Comparison of ENCODE assay signal across 8 cellular contexts in genomic region chr13:39417131-39417530, GRCh38.
DNase-seq lines count a peak whose midpoint lies in the region; ATAC-seq and TF ChIP-seq lines count a peak whose summit lies in the region.

No MANE protein-coding gene starts in this region.

- H3K4me3 ChIP-seq in right atrium auricular region, result peak overlapping the region in 1 of 2 donors; percentile 7

- no peaks in the 10 kb centered on the region for H3K36me3 ChIP-seq in right atrium auricular region

- peak; percentile 18; the same call in 1 of the 2 replicates for TF ChIP-seq CTCF in WTC11 (IDR thresholded peaks at IDR 0.05)
- peak in 1 of 2 donors; percentile 45 for TF ChIP-seq CTCF in right atrium auricular region (IDR thresholded peaks at IDR 0.05)

- DNase-seq in NCI-H146 (lab: John Stamatoyannopoulos, UW), result peak; percentile 40
- DNase-seq in NCI-H146 treated with DMSO at 0.1 percent for 48 hours (lab: John Stamatoyannopoulos, UW; ENCODE audit: unreplicated experiment), result no peak
- peak; percentile 45 for DNase-seq in WTC11 (ENCODE audit: low spot score)
- DNase-seq in right atrium auricular region (ENCODE audit: low spot score), result no peak
- DNase-seq in superior temporal gyrus (ENCODE audit: extremely low spot score), result peak; percentile 68
- no peak for DNase-seq in T-helper 9 cell
- no peak for DNase-seq in activated CD8-positive, alpha-beta memory T cell treated with anti-CD3 and anti-CD28 coated beads for 24 hours

- CTCF ChIA-PET in WTC11 (lab: Charles Lee), result interaction anchor here (0.5 to 4.7 kb wide), 18 partner anchors 8 to 199 kb away, joined by 3 to 48 read pairs (median 6); partner anchors contain the start of gene LHFPL6

- H3K27ac Mint-ChIP-seq in WTC11, result no peak overlapping the region

- peaks cover 62% of the 10 kb centered on the region for H3K4me1 Mint-ChIP-seq in WTC11

- no peaks in the 10 kb centered on the region for H3K27me3 ChIP-seq in right atrium auricular region

- no peaks in the 10 kb centered on the region for H3K9me3 Mint-ChIP-seq in WTC11

- peaks cover 0 to 44% of the 10 kb centered on the region in 2 donors for H3K4me1 ChIP-seq in right atrium auricular region

- peak; percentile 89 for ATAC-seq in WTC11
- ATAC-seq in GM18868 (IDR thresholded peaks at IDR 0.05; ENCODE audit: unreplicated experiment), result no peak

- H3K27me3 Mint-ChIP-seq in WTC11 (ENCODE audit: low read depth), result peaks cover 9% of the 10 kb centered on the region

- H3K4me3 Mint-ChIP-seq in WTC11, result peak overlapping the region; percentile 37

- H3K27ac ChIP-seq in right atrium auricular region, result peak overlapping the region; percentile 57 to 61

- POLR2A ChIA-PET in WTC11 (lab: Charles Lee), result interaction anchor here (0.6 kb wide), 1 partner anchor 89 kb away, joined by 5 read pairs; no protein-coding TSS in a partner anchor

- no peaks in the 10 kb centered on the region for H3K9me3 ChIP-seq in right atrium auricular region

- H3K36me3 Mint-ChIP-seq in WTC11, result no peaks in the 10 kb centered on the region

TF ChIP-seq in WTC11, 78 proteins besides CTCF, POLR2A, EP300 and RAD21:
- no peak for TF ChIP-seq EMX1 (CRISPR knock-in tag; IDR thresholded peaks at IDR 0.05)
- TF ChIP-seq SMAD3 (CRISPR knock-in tag; IDR thresholded peaks at IDR 0.05; ENCODE audit: borderline replicate concordance), result no peak
- no peak for TF ChIP-seq USF2 (CRISPR knock-in tag; IDR thresholded peaks at IDR 0.05)
- no peak for TF ChIP-seq ZNF121 (CRISPR knock-in tag; IDR thresholded peaks at IDR 0.05)
- no peak for TF ChIP-seq HMGXB4 (CRISPR knock-in tag; IDR thresholded peaks at IDR 0.05)
- TF ChIP-seq CREB1 (CRISPR knock-in tag; IDR thresholded peaks at IDR 0.05), result no peak
- TF ChIP-seq GRHL2 (CRISPR knock-in tag; IDR thresholded peaks at IDR 0.05; ENCODE audit: insufficient replicate concordance, severe bottlenecking), result no peak
- TF ChIP-seq ARID4B (CRISPR knock-in tag; IDR thresholded peaks at IDR 0.05; ENCODE audit: borderline replicate concordance), result no peak
- no peak for TF ChIP-seq ZNF396 (CRISPR knock-in tag; IDR thresholded peaks at IDR 0.05; ENCODE audit: borderline replicate concordance)
TF ChIP-seq in WTC11: peak in this region for 0.

Comparison
In these comparisons a context has a peak if more than half of its experiments do, and no peak if none do; other contexts are left out.
1. DNase-seq: peak in NCI-H146 (single experiment), WTC11 (single experiment) and superior temporal gyrus (single experiment); none in NCI-H146 treated with DMSO at 0.1 percent for 48 hours (single experiment), right atrium auricular region (single experiment), T-helper 9 cell (single experiment) and activated CD8-positive, alpha-beta memory T cell treated with anti-CD3 and anti-CD28 coated beads for 24 hours (single experiment).